In genomic region chr4:39442910-39443480, GRCh38 we compare ENCODE assay signal across 24 cellular contexts. TPM values are rescaled to one million over a fixed set of nuclear protein-coding genes. Genes with fewer than 3 reads are reported as not detected.
DNase-seq lines count a peak whose midpoint lies in the region; ATAC-seq lines count a peak whose summit lies in the region.
"Had no signal": no experiment of that assay in that cellular context is flagged by ENCODE, and none has a peak within 500 bp of the region (broad histone marks: within the 10 kb centered on the region; RNA-seq: fewer than 3 reads in every experiment).

No MANE protein-coding gene starts in this region.

- no peak for DNase-seq in activated CD4-positive, CD25-positive, alpha-beta regulatory T cell treated with anti-CD3 and anti-CD28 coated beads, Interleukin-2, amount 50 U/mL, for 72 hours
- no peak for DNase-seq in activated T-cell treated with anti-CD3 and anti-CD28 coated beads, Interleukin-2, amount 50 U/mL, for 4 hours
- no peak for DNase-seq in activated T-cell treated with anti-CD3 and anti-CD28 coated beads, Interleukin-2, amount 50 U/mL, for 1 hour
- DNase-seq in activated naive CD8-positive, alpha-beta T cell treated with anti-CD3 and anti-CD28 coated beads, Interleukin-2, amount 50 U/mL, for 24 hours, result no peak
- DNase-seq in glomerular visceral epithelial cell (ENCODE audit: extremely low spot score), result no peak
- no peak for DNase-seq in C1 segment of cervical spinal cord (lab: John Stamatoyannopoulos, UW)
- DNase-seq: ACHN, BE2C, Calu3, DMS79 treated with DMSO at 0.1 percent for 48 hours, GF-D8, HCEC 1CT, IMR-90, KG1, MG63, NCI-H1105 treated with DMSO at 0.1 percent for 48 hours, NCI-H2029 treated with DMSO at 0.1 percent for 48 hours, NCI-H226, NCI-H510A, NCI-H69, Right ventricle myocardium superior, RPMI8226 had no signal

- no peaks in the 10 kb centered on the region for H3K9me3 Mint-ChIP-seq in activated T-cell treated with anti-CD3 and anti-CD28 coated beads, Interleukin-2, amount 50 U/mL, for 4 hours
- H3K9me3 Mint-ChIP-seq in activated naive CD8-positive, alpha-beta T cell treated with anti-CD3 and anti-CD28 coated beads, Interleukin-2, amount 50 U/mL, for 24 hours, result no peaks in the 10 kb centered on the region

- ATAC-seq in activated CD4-positive, CD25-positive, alpha-beta regulatory T cell treated with anti-CD3 and anti-CD28 coated beads, Interleukin-2, amount 50 U/mL, for 24 hours, result peak; percentile 50 to 65
- ATAC-seq in activated T-cell treated with anti-CD3 and anti-CD28 coated beads, Interleukin-2, amount 50 U/mL, for 4 hours, result peak; percentile 16 to 46
- ATAC-seq in activated naive CD8-positive, alpha-beta T cell treated with anti-CD3 and anti-CD28 coated beads, Interleukin-2, amount 50 U/mL, for 24 hours, result peak; percentile 34

- peaks cover 2% of the 10 kb centered on the region for H3K4me1 Mint-ChIP-seq in activated T-cell treated with anti-CD3 and anti-CD28 coated beads, Interleukin-2, amount 50 U/mL, for 4 hours (ENCODE audit: low read depth)
- H3K4me1 Mint-ChIP-seq in activated naive CD8-positive, alpha-beta T cell treated with anti-CD3 and anti-CD28 coated beads, Interleukin-2, amount 50 U/mL, for 24 hours, result peaks cover 16% of the 10 kb centered on the region

- no peak overlapping the region for H3K4me3 Mint-ChIP-seq in activated T-cell treated with anti-CD3 and anti-CD28 coated beads, Interleukin-2, amount 50 U/mL, for 4 hours
- no peak overlapping the region for H3K4me3 Mint-ChIP-seq in activated naive CD8-positive, alpha-beta T cell treated with anti-CD3 and anti-CD28 coated beads, Interleukin-2, amount 50 U/mL, for 24 hours

- no peaks in the 10 kb centered on the region for H3K36me3 Mint-ChIP-seq in activated T-cell treated with anti-CD3 and anti-CD28 coated beads, Interleukin-2, amount 50 U/mL, for 4 hours (ENCODE audit: insufficient read depth)
- no peaks in the 10 kb centered on the region for H3K36me3 Mint-ChIP-seq in activated naive CD8-positive, alpha-beta T cell treated with anti-CD3 and anti-CD28 coated beads, Interleukin-2, amount 50 U/mL, for 24 hours (ENCODE audit: low read depth)

- H3K27ac Mint-ChIP-seq in activated naive CD8-positive, alpha-beta T cell treated with anti-CD3 and anti-CD28 coated beads, Interleukin-2, amount 50 U/mL, for 24 hours, result no peak overlapping the region

- H3K27me3 Mint-ChIP-seq in activated T-cell treated with anti-CD3 and anti-CD28 coated beads, Interleukin-2, amount 50 U/mL, for 4 hours (ENCODE audit: low read depth), result peaks cover 7% of the 10 kb centered on the region
- H3K27me3 Mint-ChIP-seq in activated naive CD8-positive, alpha-beta T cell treated with anti-CD3 and anti-CD28 coated beads, Interleukin-2, amount 50 U/mL, for 24 hours, result peaks cover 1% of the 10 kb centered on the region

RNA-seq across cellular contexts. Expression of gene RPL9, which starts 15.7 kb away (rescaled TPM):
- total RNA-seq in activated T-cell treated with anti-CD3 and anti-CD28 coated beads, Interleukin-2, amount 50 U/mL, for 4 hours, result 1,000 to 10,000 TPM; 2,182 to 2,398 (median 2,351) TPM

RNA-seq across cellular contexts. Expression of gene LIAS, which starts 15.9 kb away (rescaled TPM):
- total RNA-seq in activated T-cell treated with anti-CD3 and anti-CD28 coated beads, Interleukin-2, amount 50 U/mL, for 4 hours, result 10 to 100 TPM; 36.2 to 38.7 (median 36.5) TPM

RNA-seq across cellular contexts. Expression of gene KLB, which starts 36.3 kb away (rescaled TPM):
- not detected for total RNA-seq in activated T-cell treated with anti-CD3 and anti-CD28 coated beads, Interleukin-2, amount 50 U/mL, for 4 hours
- total RNA-seq: H1, IMR-90 had no signal
